In genomic region chr14:31020834-31021575, GRCh38 we compare ENCODE assay signal across 1 cellular context.
TF ChIP-seq lines count a peak whose summit lies in the region.

No MANE protein-coding gene starts in this region.

TF ChIP-seq in WTC11, 78 proteins besides CTCF, POLR2A, EP300 and RAD21 (continued from another document):
- TF ChIP-seq ZNF532 (CRISPR knock-in tag; IDR thresholded peaks at IDR 0.05; ENCODE audit: borderline replicate concordance) = no peak
- TF ChIP-seq IRF2 (CRISPR knock-in tag; IDR thresholded peaks at IDR 0.05; ENCODE audit: borderline replicate concordance, low read depth) = no peak
- no peak for TF ChIP-seq SMAD3 (CRISPR knock-in tag; IDR thresholded peaks at IDR 0.05; ENCODE audit: borderline replicate concordance)
- no peak for TF ChIP-seq HMGA2 (CRISPR knock-in tag; IDR thresholded peaks at IDR 0.05)
- no peak for TF ChIP-seq NR3C1 (CRISPR knock-in tag; conservative IDR thresholded peaks at IDR 0.05; ENCODE audit: low read depth)
- no peak for TF ChIP-seq ZNF138 (CRISPR knock-in tag; conservative IDR thresholded peaks at IDR 0.05)
- no peak for TF ChIP-seq ERG (CRISPR knock-in tag; IDR thresholded peaks at IDR 0.05)
- TF ChIP-seq ZNF671 (CRISPR knock-in tag; IDR thresholded peaks at IDR 0.05) = no peak
- no peak for TF ChIP-seq AR (CRISPR knock-in tag; IDR thresholded peaks at IDR 0.05)
- no peak for TF ChIP-seq MLX (CRISPR knock-in tag; IDR thresholded peaks at IDR 0.05)
- no peak for TF ChIP-seq E2F4 (CRISPR knock-in tag; IDR thresholded peaks at IDR 0.05; ENCODE audit: borderline replicate concordance, low read depth)
